Comparison of ENCODE assay signal across 9 cellular contexts in the genomic region with DNA sequence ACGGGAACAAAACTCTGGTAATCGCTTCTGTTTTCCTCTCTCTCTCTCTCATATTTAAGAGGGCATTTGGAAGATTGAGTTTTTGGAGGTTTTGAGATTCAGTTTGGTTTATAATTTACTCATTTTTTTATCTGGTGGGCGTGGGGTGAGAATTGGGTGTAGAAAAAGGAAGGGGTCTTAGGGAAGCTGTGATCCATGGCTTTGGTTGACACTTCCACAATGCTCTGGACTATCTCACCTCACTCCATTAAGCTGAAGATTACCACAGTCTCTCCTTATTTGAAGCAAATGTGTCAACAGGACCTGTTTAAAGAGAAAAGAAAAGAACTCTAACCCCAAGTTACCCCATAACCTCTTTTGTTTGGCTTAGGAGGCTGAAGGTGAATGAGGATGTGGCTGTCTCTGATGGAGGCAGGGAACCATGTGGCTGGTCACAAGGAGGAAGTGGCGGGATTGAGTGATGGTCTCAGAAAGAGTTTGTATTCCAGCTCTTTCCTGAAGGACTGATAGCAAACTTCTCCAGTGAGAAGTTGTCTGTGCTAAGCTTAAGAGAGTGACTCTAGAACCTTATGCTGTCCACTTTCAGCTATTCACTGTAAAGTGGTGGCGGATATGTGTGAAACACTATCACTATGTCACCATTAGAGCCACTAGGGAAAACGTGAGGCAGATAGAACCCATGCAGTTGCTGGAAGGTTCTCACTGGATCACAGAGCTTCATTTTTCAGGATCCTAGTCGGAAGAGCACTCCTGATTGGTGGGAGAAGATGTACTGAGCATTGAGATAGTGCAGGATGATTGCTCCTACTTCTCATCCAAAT. TPM values are rescaled to one million over a fixed set of nuclear protein-coding genes. Genes with fewer than 3 reads are reported as not detected.
A peak's percentile ranks its signal among the peaks of the same experiment; 100 is the strongest.
DNase-seq lines count a peak whose midpoint lies in the region; ATAC-seq, FAIRE-seq and TF ChIP-seq lines count a peak whose summit lies in the region.
"Had no signal": no experiment of that assay in that cellular context is flagged by ENCODE, and none has a peak within 500 bp of the region (broad histone marks: within the 10 kb centered on the region; RNA-seq: fewer than 3 reads in every experiment).

No MANE protein-coding gene starts in this region.

- no peaks in the 10 kb centered on the region for H3K36me3 ChIP-seq in H1 (ENCODE audit: control insufficient read depth in 2 of 4, insufficient read depth in 4 of 4, low read length in 3 of 4)

- TF ChIP-seq RAD21 in H1 (IDR thresholded peaks at IDR 0.05 in 1 of 2, conservative IDR thresholded peaks at IDR 0.05 in 1 of 2; ENCODE audit: low read depth in 2 of 2, low read length in 2 of 2) = no peak

- H3K4me1 ChIP-seq in H1 (replicated peaks in 1 of 4; ENCODE audit: control insufficient read depth in 3 of 4, insufficient read depth in 4 of 4, low read length in 3 of 4) = peaks cover 0 to 3% (median 1%) of the 10 kb centered on the region in 4 experiments; a peak in 3 of 7 replicates
- H3K4me1 ChIP-seq: foreskin keratinocyte had no signal

- peak overlapping the region; percentile 71 to 92 for H3K4me2 ChIP-seq in H1 (ENCODE audit: insufficient read depth in 1 of 2, low read depth in 2 of 2, low read length in 2 of 2)

- CTCF ChIA-PET in AG04449 (lab: Yijun Ruan, JAX) (interaction anchor here (1.1 to 3.6 kb wide), 2 partner anchors 9 to 12 kb away, joined by 3 to 26 read pairs; no protein-coding TSS in a partner anchor), H1 (lab: Charles Lee; ENCODE audit: partially characterized antibody) (interaction anchor here (1.7 kb wide), 1 partner anchor 12 kb away, joined by 11 read pairs; no protein-coding TSS in a partner anchor)

- FAIRE-seq in H1 (lab: Jason Lieb, UNC) = no peak

- H4K20me1 ChIP-seq in H1 (replicated peaks in 1 of 2; ENCODE audit: control insufficient read depth in 1 of 2, insufficient read depth in 2 of 2, low read length in 2 of 2) = no peaks in the 10 kb centered on the region

- H3K4me3 ChIP-seq in AG04449 (ENCODE audit: low read depth, low read length) = peak overlapping the region; percentile 68
- peak overlapping the region; percentile 42 to 73 (median 54) for H3K4me3 ChIP-seq in H1 (ENCODE audit: extremely low read depth in 1 of 4, insufficient read depth in 2 of 4, low read depth in 3 of 4, low read length in 4 of 4)

- H3K56ac ChIP-seq in H1 (replicated peaks; ENCODE audit: insufficient read length, low read depth, low read length) = no peak overlapping the region

- TF ChIP-seq CTCF in AG04449 (IDR thresholded peaks at IDR 0.05; ENCODE audit: insufficient read depth, low read length, missing control alignments) (no peak), H1 (IDR thresholded peaks at IDR 0.05; ENCODE audit: control extremely low read depth in 1 of 3, insufficient read depth in 1 of 3, low read depth in 1 of 3, low read length in 3 of 3) (no peak), nephron (IDR thresholded peaks at IDR 0.05; ENCODE audit: unreplicated experiment in 3 of 3) (no peak)

- no peak overlapping the region for H2BK120ac ChIP-seq in H1 (replicated peaks; ENCODE audit: low read depth, low read length)

- no peak overlapping the region for H2BK20ac ChIP-seq in H1 (ENCODE audit: low read length)

- POLR2A ChIA-PET in AG04449 (lab: Yijun Ruan, JAX) = no interaction called here
- POLR2A ChIA-PET in H1 (lab: Charles Lee; ENCODE audit: partially characterized antibody) = no interaction called here

- peaks cover 6% of the 10 kb centered on the region for H3K4me1 Mint-ChIP-seq in nephron

- peaks cover 16% of the 10 kb centered on the region for H3K23me2 ChIP-seq in H1 (ENCODE audit: low read depth, low read length)

- H3K27me3 Mint-ChIP-seq in nephron (ENCODE audit: low read depth) = peaks cover 60% of the 10 kb centered on the region

- ATAC-seq in GM21737 (IDR thresholded peaks at IDR 0.05; ENCODE audit: unreplicated experiment) = no peak

- H3K18ac ChIP-seq in H1 (ENCODE audit: extremely low read depth, low read length) = no peak overlapping the region

- no peak overlapping the region for H4K91ac ChIP-seq in H1 (replicated peaks; ENCODE audit: insufficient read length, low read length)

- H3K27me3 ChIP-seq in H1 (replicated peaks in 1 of 4; ENCODE audit: control insufficient read depth in 3 of 4, extremely low read depth in 1 of 4, insufficient read depth in 3 of 4, low read length in 3 of 4) = peaks cover 10 to 26% (median 18%) of the 10 kb centered on the region in 4 experiments

- no peak for DNase-seq in AG04449 (ENCODE audit: low read depth, low spot score)
- peak; percentile 64 for DNase-seq in RPMI8226
- no peak for DNase-seq in H1 (ENCODE audit: low read depth in 1 of 2, low spot score in 2 of 2)
- no peak for DNase-seq in HUDEP-2 (lab: John Stamatoyannopoulos, UW; ENCODE audit: unreplicated experiment in 76 of 76)
- DNase-seq in AG08395 (ENCODE audit: low spot score) = no peak

- no peaks in the 10 kb centered on the region for H3K36me3 Mint-ChIP-seq in nephron (ENCODE audit: low read depth)

- H3K79me2 ChIP-seq in H1 (ENCODE audit: control insufficient read depth in 1 of 2, insufficient read depth in 2 of 2, low read length in 2 of 2) = no peaks in the 10 kb centered on the region

- H4K5ac ChIP-seq in H1 (ENCODE audit: insufficient read length, low read depth, low read length) = no peak overlapping the region

- H3K23ac ChIP-seq in H1 (ENCODE audit: insufficient read length) = no peak overlapping the region

- no peak overlapping the region for H3K27ac ChIP-seq in H1 (ENCODE audit: low read depth, low read length)
- H3K27ac ChIP-seq: foreskin keratinocyte had no signal

- H3K9ac ChIP-seq in H1 (replicated peaks in 1 of 4; ENCODE audit: extremely low read depth in 1 of 4, low read depth in 3 of 4, low read length in 3 of 4) = no peak overlapping the region

- TF ChIP-seq POLR2A in GM19099 (IDR thresholded peaks at IDR 0.05; ENCODE audit: extremely low read depth, insufficient read length, low read depth) (peak; percentile 28), H1 (IDR thresholded peaks at IDR 0.05; ENCODE audit: control extremely low read depth in 1 of 2, low read depth in 2 of 2, low read length in 2 of 2) (no peak)

- H2AK5ac ChIP-seq in H1 (ENCODE audit: low read depth, low read length) = no peak overlapping the region

- H2BK5ac ChIP-seq in H1 (ENCODE audit: low read depth, low read length) = no peak overlapping the region

- peak overlapping the region; percentile 79; the same call in 1 of the 2 replicates for H2AFZ ChIP-seq in H1 (ENCODE audit: low read length)

- H3K4ac ChIP-seq in H1 (replicated peaks; ENCODE audit: insufficient read length, low read depth, low read length) = no peak overlapping the region

- H3K14ac ChIP-seq in H1 (ENCODE audit: insufficient read length) = no peak overlapping the region

- H3K27ac Mint-ChIP-seq in nephron = peak overlapping the region in 2 of 3 experiments; percentile 45 to 62

- no peak overlapping the region; the same call in 1 of the 2 replicates for H4K8ac ChIP-seq in H1 (ENCODE audit: extremely low read depth, insufficient read depth, low read length)

- H3K79me1 ChIP-seq in H1 (ENCODE audit: low read depth, low read length) = no peaks in the 10 kb centered on the region

- TF ChIP-seq EP300 in H1 (IDR thresholded peaks at IDR 0.05; ENCODE audit: borderline replicate concordance in 1 of 2, low read depth in 2 of 2, low read length in 2 of 2) = no peak

- no peak overlapping the region for H2BK12ac ChIP-seq in H1 (ENCODE audit: low read depth, low read length)

- H2BK15ac ChIP-seq in H1 (ENCODE audit: low read length) = 0 out of 2 replicates have a peak overlapping the region, but pooled peaks have one; percentile 13

- no peaks in the 10 kb centered on the region for H3K9me3 ChIP-seq in H1 (ENCODE audit: insufficient read depth in 2 of 2, low read depth in 1 of 2, low read length in 1 of 2)

- H3K9me3 Mint-ChIP-seq in nephron = no peaks in the 10 kb centered on the region

- 51% methylated on average over 7 of the region's 7 CpGs; no CpG with 5 or more reads in 1 of the 2 experiments for WGBS in H1 (ENCODE audit: extremely low coverage in 1 of 2, insufficient coverage in 1 of 2, insufficient read length in 1 of 2, insufficient replicate concordance in 2 of 2, low coverage in 1 of 2, low lambda C conversion rate in 2 of 2, missing lambda C conversion rate in 1 of 2), 2 experiments

- peak overlapping the region; percentile 88 to 91 (median 91) for H3K4me3 Mint-ChIP-seq in nephron

TF ChIP-seq in H1, 55 proteins besides CTCF, POLR2A, EP300 and RAD21:
- TF ChIP-seq, protein P1, sequence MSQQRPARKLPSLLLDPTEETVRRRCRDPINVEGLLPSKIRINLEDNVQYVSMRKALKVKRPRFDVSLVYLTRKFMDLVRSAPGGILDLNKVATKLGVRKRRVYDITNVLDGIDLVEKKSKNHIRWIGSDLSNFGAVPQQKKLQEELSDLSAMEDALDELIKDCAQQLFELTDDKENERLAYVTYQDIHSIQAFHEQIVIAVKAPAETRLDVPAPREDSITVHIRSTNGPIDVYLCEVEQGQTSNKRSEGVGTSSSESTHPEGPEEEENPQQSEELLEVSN (IDR thresholded peaks at IDR 0.05) = peak; percentile 88
- TF ChIP-seq SP4 (IDR thresholded peaks at IDR 0.05; ENCODE audit: low read length) = no peak
- TF ChIP-seq, protein P2, sequence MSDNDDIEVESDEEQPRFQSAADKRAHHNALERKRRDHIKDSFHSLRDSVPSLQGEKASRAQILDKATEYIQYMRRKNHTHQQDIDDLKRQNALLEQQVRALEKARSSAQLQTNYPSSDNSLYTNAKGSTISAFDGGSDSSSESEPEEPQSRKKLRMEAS (IDR thresholded peaks at IDR 0.05) = peak; percentile 66
TF ChIP-seq in H1: peak in this region for 2.

RNA-seq across cellular contexts. Expression of a gene that starts 0.9 kb away (rescaled TPM):
- not detected in 2 replicates for total RNA-seq in H1 (2021; fragmentation: NEBNext Ultra II Directional; extraction: Animal tissue kit (Norgen Biotek cat#: 25700))
- polyA plus RNA-seq in H1 (2011; rRNA removed) = 0.02 TPM in 2 replicates
- polyA plus RNA-seq in H1 (2011; cell fraction: cytosol; rRNA removed) = 0.01 TPM
- not detected for polyA plus RNA-seq in H1 (2011; cell fraction: nucleus; rRNA removed)
- not detected in 4 replicates for polyA plus RNA-seq in H1 (2012, experiment 1 of 2)
- not detected for polyA plus RNA-seq in H1 (2012, experiment 2 of 2)
- polyA plus RNA-seq in H1 (2013, experiment 1 of 2) = 0.04 TPM
- polyA plus RNA-seq in H1 (2013, experiment 2 of 2) = 0.04 TPM
- not detected in 2 replicates for polyA minus RNA-seq in H1 (2011; rRNA and poly(A)+ RNA removed)
- not detected for polyA minus RNA-seq in H1 (2011; cell fraction: cytosol; rRNA and poly(A)+ RNA removed)
- not detected for polyA minus RNA-seq in H1 (2011; cell fraction: nucleus; rRNA and poly(A)+ RNA removed)
- total RNA-seq: foreskin keratinocyte had no signal
- polyA plus RNA-seq: foreskin keratinocyte had no signal
